ENCODE assay signal across 1 cellular context in genomic region chr9:90985631-90986030, GRCh38.
TF ChIP-seq lines count a peak whose summit lies in the region.

No MANE protein-coding gene starts in this region.

TF ChIP-seq in IMR-90, 13 proteins besides CTCF, POLR2A, EP300 and RAD21 (continued from another document):
- TF ChIP-seq SMC3 (IDR thresholded peaks at IDR 0.05; ENCODE audit: low read depth, low read length) (no peak), RFX5 (IDR thresholded peaks at IDR 0.05; ENCODE audit: low read depth, low read length) (no peak), MAZ (IDR thresholded peaks at IDR 0.05; ENCODE audit: borderline replicate concordance, low read depth, low read length) (no peak), RCOR1 (IDR thresholded peaks at IDR 0.05; ENCODE audit: insufficient replicate concordance, low read length) (no peak)
